ENCODE assay signal across 1 cellular context in the genomic region with DNA sequence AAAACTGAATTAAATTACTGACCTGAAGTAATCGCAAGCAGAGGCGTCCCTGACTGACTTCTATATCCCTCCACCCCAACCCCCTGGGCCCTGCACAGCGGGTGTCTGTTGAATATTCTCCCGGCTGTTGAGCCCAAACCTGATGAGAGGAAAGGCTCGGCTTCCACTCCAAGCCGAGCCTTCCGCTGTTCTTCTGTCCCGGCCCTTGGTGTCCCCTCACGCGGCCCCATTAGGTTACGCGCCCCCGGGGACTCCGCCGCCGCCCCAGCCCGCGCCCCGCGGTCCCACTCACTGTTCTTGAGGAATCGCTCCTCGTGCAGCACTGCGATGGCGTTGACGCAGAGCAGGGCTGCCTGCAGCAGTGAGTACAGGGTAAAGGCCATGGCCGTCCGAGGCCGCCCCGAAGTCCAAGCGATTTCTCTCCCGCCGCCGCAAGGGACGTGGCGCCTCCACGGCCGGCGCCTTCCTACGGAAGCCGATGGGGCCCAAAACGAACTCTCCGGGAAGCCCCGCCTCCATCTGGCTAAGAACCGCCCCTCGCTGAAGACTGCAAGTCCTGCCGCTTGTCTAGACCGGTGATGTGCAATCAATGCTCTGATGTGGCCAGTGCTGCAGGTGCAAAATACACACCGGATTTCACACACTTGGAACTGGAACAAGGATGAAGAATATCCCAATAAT.
TF ChIP-seq lines count a peak whose summit lies in the region.

TSS of gene IER3IP1 (minus strand) at position 470 of the 681 bp plus-strand sequence. CDS start at position 383, 87 bp downstream.

TF ChIP-seq in HepG2, 621 proteins besides CTCF, POLR2A, EP300 and RAD21 (continued from another document and continues in another):
- TF ChIP-seq, protein P1, sequence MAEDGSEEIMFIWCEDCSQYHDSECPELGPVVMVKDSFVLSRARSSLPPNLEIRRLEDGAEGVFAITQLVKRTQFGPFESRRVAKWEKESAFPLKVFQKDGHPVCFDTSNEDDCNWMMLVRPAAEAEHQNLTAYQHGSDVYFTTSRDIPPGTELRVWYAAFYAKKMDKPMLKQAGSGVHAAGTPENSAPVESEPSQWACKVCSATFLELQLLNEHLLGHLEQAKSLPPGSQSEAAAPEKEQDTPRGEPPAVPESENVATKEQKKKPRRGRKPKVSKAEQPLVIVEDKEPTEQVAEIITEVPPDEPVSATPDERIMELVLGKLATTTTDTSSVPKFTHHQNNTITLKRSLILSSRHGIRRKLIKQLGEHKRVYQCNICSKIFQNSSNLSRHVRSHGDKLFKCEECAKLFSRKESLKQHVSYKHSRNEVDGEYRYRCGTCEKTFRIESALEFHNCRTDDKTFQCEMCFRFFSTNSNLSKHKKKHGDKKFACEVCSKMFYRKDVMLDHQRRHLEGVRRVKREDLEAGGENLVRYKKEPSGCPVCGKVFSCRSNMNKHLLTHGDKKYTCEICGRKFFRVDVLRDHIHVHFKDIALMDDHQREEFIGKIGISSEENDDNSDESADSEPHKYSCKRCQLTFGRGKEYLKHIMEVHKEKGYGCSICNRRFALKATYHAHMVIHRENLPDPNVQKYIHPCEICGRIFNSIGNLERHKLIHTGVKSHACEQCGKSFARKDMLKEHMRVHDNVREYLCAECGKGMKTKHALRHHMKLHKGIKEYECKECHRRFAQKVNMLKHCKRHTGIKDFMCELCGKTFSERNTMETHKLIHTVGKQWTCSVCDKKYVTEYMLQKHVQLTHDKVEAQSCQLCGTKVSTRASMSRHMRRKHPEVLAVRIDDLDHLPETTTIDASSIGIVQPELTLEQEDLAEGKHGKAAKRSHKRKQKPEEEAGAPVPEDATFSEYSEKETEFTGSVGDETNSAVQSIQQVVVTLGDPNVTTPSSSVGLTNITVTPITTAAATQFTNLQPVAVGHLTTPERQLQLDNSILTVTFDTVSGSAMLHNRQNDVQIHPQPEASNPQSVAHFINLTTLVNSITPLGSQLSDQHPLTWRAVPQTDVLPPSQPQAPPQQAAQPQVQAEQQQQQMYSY (CRISPR knock-in tag; IDR thresholded peaks at IDR 0.05) = no peak
- TF ChIP-seq MAF1 (CRISPR knock-in tag; IDR thresholded peaks at IDR 0.05; ENCODE audit: borderline replicate concordance) (no peak; the same call in 1 of the 2 replicates), KDM6A (CRISPR knock-in tag; IDR thresholded peaks at IDR 0.05; ENCODE audit: low read depth) (no peak), SALL1 (CRISPR knock-in tag; IDR thresholded peaks at IDR 0.05) (peak; percentile 91), ZMYM4 (CRISPR knock-in tag; IDR thresholded peaks at IDR 0.05) (peak; percentile 96), ZSCAN12 (CRISPR knock-in tag; IDR thresholded peaks at IDR 0.05) (peak; percentile 77; the same call in 1 of the 2 replicates), ZNF883 (CRISPR knock-in tag; IDR thresholded peaks at IDR 0.05; ENCODE audit: not compliant biosample characterization) (peak; percentile 75), ASH2L (IDR thresholded peaks at IDR 0.05; ENCODE audit: insufficient read length, low read depth, low read length) (peak; percentile 93), RARG (CRISPR knock-in tag; IDR thresholded peaks at IDR 0.05; ENCODE audit: low read depth) (no peak), ZNF138 (CRISPR knock-in tag; IDR thresholded peaks at IDR 0.05; ENCODE audit: low read depth) (no peak), CSRNP1 (CRISPR knock-in tag; IDR thresholded peaks at IDR 0.05) (peak; percentile 36; the same call in 1 of the 2 replicates), PATZ1 (CRISPR knock-in tag; IDR thresholded peaks at IDR 0.05) (peak; percentile 49), MED8 (CRISPR knock-in tag; IDR thresholded peaks at IDR 0.05; ENCODE audit: insufficient replicate concordance) (no peak), ZC3H4 (CRISPR knock-in tag; IDR thresholded peaks at IDR 0.05; ENCODE audit: borderline replicate concordance) (no peak), HDAC2 (CRISPR knock-in tag; IDR thresholded peaks at IDR 0.05) (0 out of 2 replicates have a peak, but pooled peaks have one; percentile 31), KDM4B (CRISPR knock-in tag; IDR thresholded peaks at IDR 0.05) (peak; percentile 78; the same call in 1 of the 2 replicates), PHF8 (CRISPR knock-in tag; IDR thresholded peaks at IDR 0.05) (peak; percentile 98), ZNF558 (CRISPR knock-in tag; IDR thresholded peaks at IDR 0.05; ENCODE audit: borderline replicate concordance) (peak; percentile 77; the same call in 1 of the 2 replicates), ZBTB20 (CRISPR knock-in tag; IDR thresholded peaks at IDR 0.05; ENCODE audit: borderline replicate concordance, low read depth) (peak; percentile 77; the same call in 1 of the 2 replicates), RERE (CRISPR knock-in tag; IDR thresholded peaks at IDR 0.05; ENCODE audit: low read depth) (no peak), ZNF446 (CRISPR knock-in tag; IDR thresholded peaks at IDR 0.05) (no peak), SYNCRIP (IDR thresholded peaks at IDR 0.05; ENCODE audit: insufficient read depth, low read depth, low read length) (no peak), ZNF3 (CRISPR knock-in tag; IDR thresholded peaks at IDR 0.05) (no peak), ETV6 (CRISPR knock-in tag; conservative IDR thresholded peaks at IDR 0.05) (peak; percentile 46; the same call in 1 of the 2 replicates), FOXO1 (CRISPR knock-in tag; IDR thresholded peaks at IDR 0.05) (peak; percentile 29; the same call in 1 of the 2 replicates), HOXA9 (CRISPR knock-in tag; IDR thresholded peaks at IDR 0.05; ENCODE audit: borderline replicate concordance) (no peak), ZNF800 (CRISPR knock-in tag; IDR thresholded peaks at IDR 0.05) (no peak), JDP2 (CRISPR knock-in tag; IDR thresholded peaks at IDR 0.05; ENCODE audit: borderline replicate concordance) (no peak), FOXA1 (IDR thresholded peaks at IDR 0.05) (no peak), FOXA1 (CRISPR knock-in tag; IDR thresholded peaks at IDR 0.05) (no peak; the same call in 1 of the 2 replicates), SNAI1 (CRISPR knock-in tag; IDR thresholded peaks at IDR 0.05; ENCODE audit: borderline replicate concordance) (0 out of 2 replicates have a peak, but pooled peaks have one; percentile 65), TCF7 (IDR thresholded peaks at IDR 0.05; ENCODE audit: low read depth) (no peak)
- TF ChIP-seq, protein P2, sequence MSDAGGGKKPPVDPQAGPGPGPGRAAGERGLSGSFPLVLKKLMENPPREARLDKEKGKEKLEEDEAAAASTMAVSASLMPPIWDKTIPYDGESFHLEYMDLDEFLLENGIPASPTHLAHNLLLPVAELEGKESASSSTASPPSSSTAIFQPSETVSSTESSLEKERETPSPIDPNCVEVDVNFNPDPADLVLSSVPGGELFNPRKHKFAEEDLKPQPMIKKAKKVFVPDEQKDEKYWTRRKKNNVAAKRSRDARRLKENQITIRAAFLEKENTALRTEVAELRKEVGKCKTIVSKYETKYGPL (CRISPR knock-in tag; IDR thresholded peaks at IDR 0.05) = no peak
- TF ChIP-seq, protein P3, sequence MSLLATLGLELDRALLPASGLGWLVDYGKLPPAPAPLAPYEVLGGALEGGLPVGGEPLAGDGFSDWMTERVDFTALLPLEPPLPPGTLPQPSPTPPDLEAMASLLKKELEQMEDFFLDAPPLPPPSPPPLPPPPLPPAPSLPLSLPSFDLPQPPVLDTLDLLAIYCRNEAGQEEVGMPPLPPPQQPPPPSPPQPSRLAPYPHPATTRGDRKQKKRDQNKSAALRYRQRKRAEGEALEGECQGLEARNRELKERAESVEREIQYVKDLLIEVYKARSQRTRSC (CRISPR knock-in tag; IDR thresholded peaks at IDR 0.05; ENCODE audit: low read depth) = no peak
- TF ChIP-seq, protein P4, sequence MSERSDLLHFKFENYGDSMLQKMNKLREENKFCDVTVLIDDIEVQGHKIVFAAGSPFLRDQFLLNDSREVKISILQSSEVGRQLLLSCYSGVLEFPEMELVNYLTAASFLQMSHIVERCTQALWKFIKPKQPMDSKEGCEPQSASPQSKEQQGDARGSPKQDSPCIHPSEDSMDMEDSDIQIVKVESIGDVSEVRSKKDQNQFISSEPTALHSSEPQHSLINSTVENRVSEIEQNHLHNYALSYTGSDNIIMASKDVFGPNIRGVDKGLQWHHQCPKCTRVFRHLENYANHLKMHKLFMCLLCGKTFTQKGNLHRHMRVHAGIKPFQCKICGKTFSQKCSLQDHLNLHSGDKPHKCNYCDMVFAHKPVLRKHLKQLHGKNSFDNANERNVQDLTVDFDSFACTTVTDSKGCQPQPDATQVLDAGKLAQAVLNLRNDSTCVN (CRISPR knock-in tag; IDR thresholded peaks at IDR 0.05; ENCODE audit: borderline replicate concordance) = 0 out of 2 replicates have a peak, but pooled peaks have one; percentile 41
